13 cellular contexts compared by ENCODE assay signal in genomic region chr2:72198532-72199241, GRCh38. TPM values are rescaled to one million over a fixed set of nuclear protein-coding genes. Genes with fewer than 3 reads are reported as not detected.
DNase-seq lines count a peak whose midpoint lies in the region; ATAC-seq and TF ChIP-seq lines count a peak whose summit lies in the region.
"Had no signal": no experiment of that assay in that cellular context is flagged by ENCODE, and none has a peak within 500 bp of the region (broad histone marks: within the 10 kb centered on the region; RNA-seq: fewer than 3 reads in every experiment).

No MANE protein-coding gene starts in this region.

- CTCF ChIA-PET in activated CD8-positive, alpha-beta memory T cell treated with anti-CD3 and anti-CD28 coated beads, Interleukin-2, amount 10 ng/mL, durations not matched to agents 7 days and 5 days (lab: Charles Lee): interaction anchor here (1.4 kb wide), 1 partner anchor 48 kb away, joined by 3 read pairs; no protein-coding TSS in a partner anchor

- TF ChIP-seq CTCF in VCaP (conservative IDR thresholded peaks at IDR 0.05) (peak; percentile 27), foreskin fibroblast (IDR thresholded peaks at IDR 0.05; ENCODE audit: low read depth, low read length) (peak; percentile 24)

- peak; percentile 59 for ATAC-seq in activated naive CD8-positive, alpha-beta T cell treated with anti-CD3 and anti-CD28 coated beads, Interleukin-2, amount 50 U/mL, for 24 hours
- no peak for ATAC-seq in activated CD8-positive, alpha-beta memory T cell treated with anti-CD3 and anti-CD28 coated beads, Interleukin-2, amount 10 ng/mL, durations not matched to agents 7 days and 5 days

- H3K9me3 Mint-ChIP-seq in activated naive CD8-positive, alpha-beta T cell treated with anti-CD3 and anti-CD28 coated beads, Interleukin-2, amount 50 U/mL, for 24 hours: no peaks in the 10 kb centered on the region
- H3K9me3 Mint-ChIP-seq in activated naive CD8-positive, alpha-beta T cell treated with anti-CD3 and anti-CD28 coated beads for 36 hours: no peaks in the 10 kb centered on the region
- H3K9me3 Mint-ChIP-seq in activated CD8-positive, alpha-beta memory T cell treated with anti-CD3 and anti-CD28 coated beads, Interleukin-2, amount 10 ng/mL, durations not matched to agents 7 days and 5 days (ENCODE audit: low read depth): no peaks in the 10 kb centered on the region

- H3K27me3 Mint-ChIP-seq in activated naive CD8-positive, alpha-beta T cell treated with anti-CD3 and anti-CD28 coated beads, Interleukin-2, amount 50 U/mL, for 24 hours: no peaks in the 10 kb centered on the region
- no peaks in the 10 kb centered on the region for H3K27me3 Mint-ChIP-seq in activated naive CD8-positive, alpha-beta T cell treated with anti-CD3 and anti-CD28 coated beads for 36 hours
- no peaks in the 10 kb centered on the region for H3K27me3 Mint-ChIP-seq in activated CD8-positive, alpha-beta memory T cell treated with anti-CD3 and anti-CD28 coated beads, Interleukin-2, amount 10 ng/mL, durations not matched to agents 7 days and 5 days
- H3K27me3 Mint-ChIP-seq: B cell had no signal

- H3K4me3 Mint-ChIP-seq in activated naive CD8-positive, alpha-beta T cell treated with anti-CD3 and anti-CD28 coated beads, Interleukin-2, amount 50 U/mL, for 24 hours: no peak overlapping the region
- H3K4me3 Mint-ChIP-seq in activated naive CD8-positive, alpha-beta T cell treated with anti-CD3 and anti-CD28 coated beads for 36 hours: no peak overlapping the region
- H3K4me3 Mint-ChIP-seq in activated CD8-positive, alpha-beta memory T cell treated with anti-CD3 and anti-CD28 coated beads, Interleukin-2, amount 10 ng/mL, durations not matched to agents 7 days and 5 days: no peak overlapping the region
- H3K4me3 Mint-ChIP-seq: B cell had no signal

- no peak for DNase-seq in activated naive CD8-positive, alpha-beta T cell treated with anti-CD3 and anti-CD28 coated beads, Interleukin-2, amount 50 U/mL, for 24 hours
- no peak for DNase-seq in activated naive CD8-positive, alpha-beta T cell treated with anti-CD3 and anti-CD28 coated beads for 36 hours
- DNase-seq in foreskin fibroblast: peak; percentile 72 to 74
- peak; percentile 69 for DNase-seq in stromal cell of bone marrow (ENCODE audit: low read depth)
- no peak for DNase-seq in activated T-cell treated with anti-CD3 and anti-CD28 coated beads, Interleukin-2, amount 50 U/mL, for 1 hour
- DNase-seq in NCI-H1092 treated with DMSO at 0.1 percent for 48 hours (lab: John Stamatoyannopoulos, UW): no peak
- DNase-seq in activated CD8-positive, alpha-beta memory T cell treated with anti-CD3 and anti-CD28 coated beads, Interleukin-2, amount 10 ng/mL, durations not matched to agents 7 days and 5 days: no peak
- DNase-seq: NCI-H1930; Peyer's patch; stimulated activated CD4-positive, alpha-beta T cell treated with anti-CD3 and anti-CD28 coated beads, Interleukin-2, amount 100 ng/mL, for 48 hours had no signal

- H3K4me1 Mint-ChIP-seq in activated naive CD8-positive, alpha-beta T cell treated with anti-CD3 and anti-CD28 coated beads, Interleukin-2, amount 50 U/mL, for 24 hours: no peaks in the 10 kb centered on the region
- H3K4me1 Mint-ChIP-seq in activated naive CD8-positive, alpha-beta T cell treated with anti-CD3 and anti-CD28 coated beads for 36 hours: no peaks in the 10 kb centered on the region
- H3K4me1 Mint-ChIP-seq in activated CD8-positive, alpha-beta memory T cell treated with anti-CD3 and anti-CD28 coated beads, Interleukin-2, amount 10 ng/mL, durations not matched to agents 7 days and 5 days: no peaks in the 10 kb centered on the region
- H3K4me1 Mint-ChIP-seq: B cell had no signal

- H3K4me3 ChIP-seq in foreskin fibroblast (ENCODE audit: low read depth in 1 of 2, low read length in 2 of 2): no peak overlapping the region
- H3K4me3 ChIP-seq: Peyer's patch had no signal

- no peaks in the 10 kb centered on the region for H3K36me3 Mint-ChIP-seq in activated naive CD8-positive, alpha-beta T cell treated with anti-CD3 and anti-CD28 coated beads, Interleukin-2, amount 50 U/mL, for 24 hours (ENCODE audit: low read depth)
- no peaks in the 10 kb centered on the region for H3K36me3 Mint-ChIP-seq in activated naive CD8-positive, alpha-beta T cell treated with anti-CD3 and anti-CD28 coated beads for 36 hours
- no peaks in the 10 kb centered on the region for H3K36me3 Mint-ChIP-seq in activated CD8-positive, alpha-beta memory T cell treated with anti-CD3 and anti-CD28 coated beads, Interleukin-2, amount 10 ng/mL, durations not matched to agents 7 days and 5 days

- no peak overlapping the region for H3K27ac Mint-ChIP-seq in activated naive CD8-positive, alpha-beta T cell treated with anti-CD3 and anti-CD28 coated beads, Interleukin-2, amount 50 U/mL, for 24 hours
- H3K27ac Mint-ChIP-seq in activated naive CD8-positive, alpha-beta T cell treated with anti-CD3 and anti-CD28 coated beads for 36 hours: no peak overlapping the region
- H3K27ac Mint-ChIP-seq in activated CD8-positive, alpha-beta memory T cell treated with anti-CD3 and anti-CD28 coated beads, Interleukin-2, amount 10 ng/mL, durations not matched to agents 7 days and 5 days: no peak overlapping the region
- H3K27ac Mint-ChIP-seq: B cell had no signal

- no peak overlapping the region for H3K27ac ChIP-seq in VCaP
- H3K27ac ChIP-seq: Peyer's patch had no signal

RNA-seq across cellular contexts. Expression of gene CYP26B1, which starts 51.0 kb away (rescaled TPM):
- not detected for total RNA-seq in activated naive CD8-positive, alpha-beta T cell treated with anti-CD3 and anti-CD28 coated beads for 36 hours
- total RNA-seq in activated CD8-positive, alpha-beta memory T cell treated with anti-CD3 and anti-CD28 coated beads, Interleukin-2, amount 10 ng/mL, durations not matched to agents 7 days and 5 days: not detected
- total RNA-seq: B cell, dermis microvascular lymphatic vessel endothelial cell had no signal

Comparison
In these comparisons a context has a peak if more than half of its experiments do, and no peak if none do; other contexts are left out.
1. DNase-seq: peak in foreskin fibroblast (2 of 2) and stromal cell of bone marrow (single experiment); none in activated naive CD8-positive, alpha-beta T cell treated with anti-CD3 and anti-CD28 coated beads, Interleukin-2, amount 50 U/mL, for 24 hours (single experiment), activated naive CD8-positive, alpha-beta T cell treated with anti-CD3 and anti-CD28 coated beads for 36 hours (single experiment), activated T-cell treated with anti-CD3 and anti-CD28 coated beads, Interleukin-2, amount 50 U/mL, for 1 hour (single experiment), NCI-H1092 treated with DMSO at 0.1 percent for 48 hours (single experiment) and activated CD8-positive, alpha-beta memory T cell treated with anti-CD3 and anti-CD28 coated beads, Interleukin-2, amount 10 ng/mL, durations not matched to agents 7 days and 5 days (single experiment).